25 cellular contexts compared by ENCODE assay signal in the genomic region with DNA sequence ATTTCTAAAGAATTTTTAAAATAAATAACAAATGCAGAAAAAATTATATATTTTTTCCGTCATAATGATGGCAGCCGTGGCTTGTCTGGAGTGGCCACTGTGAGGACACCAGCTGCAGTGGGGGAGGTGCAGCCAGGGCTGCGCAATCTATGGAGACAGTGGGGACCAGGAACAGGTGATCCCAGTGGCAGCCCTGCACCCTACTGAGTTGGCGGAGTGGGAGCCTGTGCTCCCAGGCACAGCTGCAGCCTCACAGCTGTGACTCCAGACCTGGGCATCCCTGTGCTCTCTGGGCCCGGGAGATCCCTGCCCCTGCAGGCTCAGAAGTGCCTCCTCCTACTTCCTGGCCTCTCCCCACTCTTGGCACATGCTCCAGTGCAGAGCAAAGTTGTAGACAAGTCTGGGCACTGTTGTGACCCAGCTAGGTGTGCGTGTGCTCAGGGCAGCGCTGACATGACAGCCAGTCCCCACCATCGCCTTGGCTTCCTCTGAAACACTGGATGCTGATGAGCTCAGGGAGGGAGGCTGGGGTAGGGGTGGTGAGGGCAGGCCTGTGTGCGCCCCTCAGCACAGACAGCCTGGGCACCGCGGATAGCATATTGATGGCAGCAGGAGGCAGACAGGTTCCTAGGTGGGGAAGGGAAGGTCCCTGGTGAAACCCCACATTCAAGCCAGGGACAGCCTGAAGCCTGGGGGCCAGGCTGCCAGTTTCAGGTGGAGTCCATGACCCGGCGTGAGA.
A peak's percentile ranks its signal among the peaks of the same experiment; 100 is the strongest.
DNase-seq lines count a peak whose midpoint lies in the region; ATAC-seq and TF ChIP-seq lines count a peak whose summit lies in the region.
"Had no signal": no experiment of that assay in that cellular context is flagged by ENCODE, and none has a peak within 500 bp of the region (broad histone marks: within the 10 kb centered on the region; RNA-seq: fewer than 3 reads in every experiment).

No MANE protein-coding gene starts in this region.

- no peak overlapping the region for H3K27ac ChIP-seq in RWPE2 (ENCODE audit: poor library complexity, severe bottlenecking)
- no peak overlapping the region for H3K27ac ChIP-seq in foreskin keratinocyte
- H3K27ac ChIP-seq in trophoblast cell (ENCODE audit: low read depth, low read length), result no peak overlapping the region
- H3K27ac ChIP-seq: BLaER1, SK-N-MC had no signal

- no peak overlapping the region for H4K12ac ChIP-seq in trophoblast cell (ENCODE audit: low read depth, low read length)

- no peak for DNase-seq in RWPE2 (ENCODE audit: low spot score)
- DNase-seq in foreskin keratinocyte, result peak in 1 of 2 donors; percentile 55
- DNase-seq in trophoblast cell, result no peak
- no peak for DNase-seq in SIG-M5 (lab: John Stamatoyannopoulos, UW)
- DNase-seq in NCI-H1092 treated with DMSO at 0.1 percent for 48 hours (lab: John Stamatoyannopoulos, UW), result no peak
- DNase-seq: CD4-positive, alpha-beta T cell; COR-L47; DMS79; HCEC 1CT; KG1; NCI-H1105 treated with DMSO at 0.1 percent for 48 hours; NCI-H1694; NCI-H2081; NCI-H2171; NCI-H345; NCI-H524; NCI-H774; NK-92 treated with Interleukin-12 subunit alpha and Interleukin-12 subunit beta, amount 100 ng/mL, for 24 hours; Peyer's patch; Right ventricle myocardium superior had no signal

- H3K9ac ChIP-seq in trophoblast cell (ENCODE audit: low read length), result no peak overlapping the region
- H3K9ac ChIP-seq: BLaER1 had no signal

- no peaks in the 10 kb centered on the region for H3K79me1 ChIP-seq in trophoblast cell (ENCODE audit: low read length)

- no peak overlapping the region for H3K4ac ChIP-seq in trophoblast cell (ENCODE audit: low read depth, low read length)

- no peak overlapping the region for H2BK120ac ChIP-seq in trophoblast cell (ENCODE audit: insufficient read depth, low read length, poor library complexity)

- peak; percentile 3 for ATAC-seq in GM18868 (IDR thresholded peaks at IDR 0.05; ENCODE audit: unreplicated experiment)
- ATAC-seq in RWPE2 (ENCODE audit: low read depth), result peak; percentile 20; the same call in 1 of the 3 replicates
- peak; percentile 16 for ATAC-seq in foreskin keratinocyte
- ATAC-seq in HG03159 (IDR thresholded peaks at IDR 0.05; ENCODE audit: unreplicated experiment), result no peak
- ATAC-seq in GM21786 (IDR thresholded peaks at IDR 0.05; ENCODE audit: unreplicated experiment), result no peak

- H3K36me3 ChIP-seq in RWPE2 (ENCODE audit: low read depth) (no peaks in the 10 kb centered on the region), trophoblast cell (ENCODE audit: control insufficient read depth in 1 of 2, insufficient read depth in 2 of 2, low read length in 2 of 2) (no peaks in the 10 kb centered on the region)
- H3K36me3 ChIP-seq: BLaER1, Peyer's patch had no signal

- no peak overlapping the region for H3K23ac ChIP-seq in trophoblast cell (ENCODE audit: low read length)

- H3K9me3 ChIP-seq in RWPE2 (ENCODE audit: severe bottlenecking) (no peaks in the 10 kb centered on the region), trophoblast cell (ENCODE audit: insufficient read depth, low read depth, low read length) (peaks cover 3% of the 10 kb centered on the region)
- H3K9me3 ChIP-seq: Peyer's patch had no signal

- H3K79me2 ChIP-seq in trophoblast cell (ENCODE audit: control insufficient read depth, insufficient read depth, low read length, poor library complexity), result no peaks in the 10 kb centered on the region

- H2BK12ac ChIP-seq in trophoblast cell (ENCODE audit: low read length), result no peak overlapping the region

- H2BK5ac ChIP-seq in trophoblast cell (ENCODE audit: low read depth, low read length, poor library complexity), result no peak overlapping the region

- no peak overlapping the region for H3K18ac ChIP-seq in trophoblast cell (ENCODE audit: low read length)

- TF ChIP-seq CTCF in RWPE2 (IDR thresholded peaks at IDR 0.05; ENCODE audit: poor library complexity, severe bottlenecking), result no peak
- no peak for TF ChIP-seq CTCF in foreskin keratinocyte (conservative IDR thresholded peaks at IDR 0.05)

- H4K91ac ChIP-seq in trophoblast cell (ENCODE audit: low read depth, low read length), result no peak overlapping the region

- no CpG with 5 or more reads among the region's 13 CpGs for WGBS in trophoblast cell (ENCODE audit: extremely low coverage, insufficient coverage, insufficient read length)

- H3K4me3 ChIP-seq in RWPE2 (ENCODE audit: severe bottlenecking) (no peak overlapping the region), trophoblast cell (ENCODE audit: low read depth, low read length) (peak overlapping the region; percentile 18)
- H3K4me3 ChIP-seq: BLaER1, Peyer's patch, SK-N-MC had no signal

- H2AFZ ChIP-seq in trophoblast cell (ENCODE audit: insufficient read depth, low read length, poor library complexity), result no peak overlapping the region

- H2AK5ac ChIP-seq in trophoblast cell (ENCODE audit: low read length), result no peak overlapping the region

- no peak overlapping the region for H3K4me2 ChIP-seq in trophoblast cell (ENCODE audit: low read length)
- H3K4me2 ChIP-seq: BLaER1 had no signal

- H3K4me1 ChIP-seq in RWPE2 (ENCODE audit: insufficient read depth, poor library complexity, severe bottlenecking) (peaks cover 2% of the 10 kb centered on the region), foreskin keratinocyte (no peaks in the 10 kb centered on the region), trophoblast cell (ENCODE audit: control insufficient read depth in 1 of 2, insufficient read depth in 2 of 2, low read length in 2 of 2) (no peaks in the 10 kb centered on the region)
- H3K4me1 ChIP-seq: BLaER1, Peyer's patch had no signal

- no peak overlapping the region for H3K14ac ChIP-seq in trophoblast cell (ENCODE audit: low read length)

- H4K8ac ChIP-seq in trophoblast cell (ENCODE audit: low read depth, low read length), result no peak overlapping the region

- no peaks in the 10 kb centered on the region for H3K27me3 ChIP-seq in RWPE2 (ENCODE audit: insufficient read depth, poor library complexity, severe bottlenecking)
- no peaks in the 10 kb centered on the region for H3K27me3 ChIP-seq in foreskin keratinocyte
- H3K27me3 ChIP-seq in trophoblast cell (ENCODE audit: insufficient read depth, low read length), result no peaks in the 10 kb centered on the region
- H3K27me3 ChIP-seq: BLaER1, Peyer's patch had no signal

Comparison
In these comparisons a context has a peak if more than half of its experiments do, and no peak if none do; other contexts are left out.
1. ATAC-seq: peak in GM18868 (single experiment), RWPE2 (single experiment) and foreskin keratinocyte (single experiment); none in HG03159 (single experiment) and GM21786 (single experiment).